Comparison of ENCODE assay signal across 10 cellular contexts in genomic region chr5:83393467-83393866, GRCh38.
"Had no signal": no experiment of that assay in that cellular context is flagged by ENCODE, and none has a peak within 500 bp of the region (broad histone marks: within the 10 kb centered on the region; RNA-seq: fewer than 3 reads in every experiment).

No MANE protein-coding gene starts in this region.

- H3K4me3 Mint-ChIP-seq: HFFc6 had no signal

- ATAC-seq: HCT116 had no signal

- H3K9me3 Mint-ChIP-seq: HFFc6 had no signal

- H3K4me2 ChIP-seq: KMS-11 had no signal

- H3K4me3 ChIP-seq: GM23248, HAP-1 had no signal

- H3K9me3 ChIP-seq: HAP-1 had no signal

- H3K36me3 ChIP-seq: HAP-1 had no signal

- H3K9ac ChIP-seq: GM23248, KMS-11 had no signal

- H3K4me1 ChIP-seq: HAP-1 had no signal

- FAIRE-seq: HTR-8/SVneo had no signal

- H3K27ac ChIP-seq: GM23248, HL-60, KMS-11 had no signal

- DNase-seq: GM23248, GOT3, H7, HFFc6, KBM-7 had no signal

- H2AFZ ChIP-seq: GM23248 had no signal
